In the genomic region with DNA sequence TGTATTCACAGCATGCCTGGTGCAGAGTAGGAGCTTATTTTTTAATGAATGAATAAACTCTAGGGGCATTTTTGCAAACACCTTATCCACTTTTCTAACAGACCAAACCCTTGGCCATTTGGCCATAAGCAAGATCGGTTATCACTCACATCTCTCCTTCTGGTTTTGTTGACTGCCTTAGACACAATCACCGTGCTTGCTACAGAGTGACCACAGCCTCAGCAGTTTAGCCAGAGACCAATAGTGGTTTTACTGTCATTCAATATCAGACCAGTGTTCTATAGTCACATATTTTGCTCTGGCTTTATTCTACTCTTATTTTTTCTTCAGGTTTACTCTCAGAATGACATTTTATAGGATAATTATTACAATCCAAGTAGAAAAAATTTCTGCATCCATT, we compare ENCODE assay signal across 24 cellular contexts. TPM values are rescaled to one million over a fixed set of nuclear protein-coding genes. Genes with fewer than 3 reads are reported as not detected.
A peak's percentile ranks its signal among the peaks of the same experiment; 100 is the strongest.
DNase-seq lines count a peak whose midpoint lies in the region; ATAC-seq lines count a peak whose summit lies in the region.
"Had no signal": no experiment of that assay in that cellular context is flagged by ENCODE, and none has a peak within 500 bp of the region (broad histone marks: within the 10 kb centered on the region; RNA-seq: fewer than 3 reads in every experiment).

No MANE protein-coding gene starts in this region.

- peak overlapping the region; percentile 6 for H3K4me3 ChIP-seq in CD4-positive, CD25-positive, alpha-beta regulatory T cell (ENCODE audit: low read depth, low read length)
- H3K4me3 ChIP-seq: SJSA1 had no signal

- H3K4me1 Mint-ChIP-seq in activated CD8-positive, alpha-beta memory T cell treated with anti-CD3 and anti-CD28 coated beads, Interleukin-2, amount 10 ng/mL, durations not matched to agents 7 days and 5 days = peaks cover 36% of the 10 kb centered on the region
- peaks cover 6 to 21% (median 13%) of the 10 kb centered on the region in 4 donors for H3K4me1 Mint-ChIP-seq in CD4-positive, CD25-positive, alpha-beta regulatory T cell
- peaks cover 18 to 22% of the 10 kb centered on the region in 2 donors for H3K4me1 Mint-ChIP-seq in effector memory CD8-positive, alpha-beta T cell (ENCODE audit: low read depth in 2 of 2)

- H3K27ac Mint-ChIP-seq in activated CD8-positive, alpha-beta memory T cell treated with anti-CD3 and anti-CD28 coated beads, Interleukin-2, amount 10 ng/mL, durations not matched to agents 7 days and 5 days = peak overlapping the region; percentile 14
- no peak overlapping the region for H3K27ac Mint-ChIP-seq in CD4-positive, CD25-positive, alpha-beta regulatory T cell
- H3K27ac Mint-ChIP-seq in effector memory CD8-positive, alpha-beta T cell = peak overlapping the region; percentile 31 to 90

- peak; percentile 27 for ATAC-seq in activated CD8-positive, alpha-beta memory T cell treated with anti-CD3 and anti-CD28 coated beads, Interleukin-2, amount 10 ng/mL, durations not matched to agents 7 days and 5 days
- no peak for ATAC-seq in CD4-positive, CD25-positive, alpha-beta regulatory T cell (ENCODE audit: low read depth in 2 of 2)
- ATAC-seq in effector memory CD8-positive, alpha-beta T cell (replicated peaks) = no peak
- ATAC-seq in Right ventricle myocardium inferior = no peak

- H3K9me3 ChIP-seq in CD4-positive, CD25-positive, alpha-beta regulatory T cell (ENCODE audit: control insufficient read depth in 2 of 2, low read length in 2 of 2) = no peaks in the 10 kb centered on the region
- H3K9me3 ChIP-seq: SJSA1 had no signal

- H3K27me3 ChIP-seq in CD4-positive, CD25-positive, alpha-beta regulatory T cell (ENCODE audit: control insufficient read depth, insufficient read depth, low read length) = no peaks in the 10 kb centered on the region
- H3K27me3 ChIP-seq: SJSA1 had no signal

- H3K27ac ChIP-seq in CD4-positive, CD25-positive, alpha-beta regulatory T cell (ENCODE audit: insufficient read depth, low read length, poor library complexity, severe bottlenecking) = no peak overlapping the region
- H3K27ac ChIP-seq: SJSA1 had no signal

- peaks cover 4% of the 10 kb centered on the region for H3K4me1 ChIP-seq in CD4-positive, CD25-positive, alpha-beta regulatory T cell (ENCODE audit: control insufficient read depth, insufficient read depth, low read length, poor library complexity, severe bottlenecking)
- H3K4me1 ChIP-seq: SJSA1 had no signal

- peaks cover 4% of the 10 kb centered on the region for H3K9me3 Mint-ChIP-seq in activated CD8-positive, alpha-beta memory T cell treated with anti-CD3 and anti-CD28 coated beads, Interleukin-2, amount 10 ng/mL, durations not matched to agents 7 days and 5 days (ENCODE audit: low read depth)
- H3K9me3 Mint-ChIP-seq in CD4-positive, CD25-positive, alpha-beta regulatory T cell = peaks cover 0 to 7% (median 4%) of the 10 kb centered on the region in 7 donors
- H3K9me3 Mint-ChIP-seq in effector memory CD8-positive, alpha-beta T cell = no peaks in the 10 kb centered on the region

- intact Hi-C loops in cardiac septum (cut with DNase I) = no loop called here
- intact Hi-C loops in Right ventricle myocardium inferior (cut with DNase I) = no loop called here

- H3K4me3 Mint-ChIP-seq in activated CD8-positive, alpha-beta memory T cell treated with anti-CD3 and anti-CD28 coated beads, Interleukin-2, amount 10 ng/mL, durations not matched to agents 7 days and 5 days = peak overlapping the region; percentile 68
- H3K4me3 Mint-ChIP-seq in CD4-positive, CD25-positive, alpha-beta regulatory T cell = peak overlapping the region in 1 of 4 donors; percentile 0
- peak overlapping the region; percentile 70 to 74 for H3K4me3 Mint-ChIP-seq in effector memory CD8-positive, alpha-beta T cell

- no peaks in the 10 kb centered on the region for H3K27me3 Mint-ChIP-seq in activated CD8-positive, alpha-beta memory T cell treated with anti-CD3 and anti-CD28 coated beads, Interleukin-2, amount 10 ng/mL, durations not matched to agents 7 days and 5 days
- H3K27me3 Mint-ChIP-seq in CD4-positive, CD25-positive, alpha-beta regulatory T cell = no peaks in the 10 kb centered on the region
- H3K27me3 Mint-ChIP-seq in effector memory CD8-positive, alpha-beta T cell = no peaks in the 10 kb centered on the region

- no peaks in the 10 kb centered on the region for H3K36me3 ChIP-seq in CD4-positive, CD25-positive, alpha-beta regulatory T cell (ENCODE audit: control insufficient read depth, insufficient read depth, low read length)
- H3K36me3 ChIP-seq: SJSA1 had no signal

- H3K36me3 Mint-ChIP-seq in activated CD8-positive, alpha-beta memory T cell treated with anti-CD3 and anti-CD28 coated beads, Interleukin-2, amount 10 ng/mL, durations not matched to agents 7 days and 5 days = peaks cover 37% of the 10 kb centered on the region
- H3K36me3 Mint-ChIP-seq in CD4-positive, CD25-positive, alpha-beta regulatory T cell = no peaks in the 10 kb centered on the region
- peaks cover 28% of the 10 kb centered on the region for H3K36me3 Mint-ChIP-seq in effector memory CD8-positive, alpha-beta T cell (ENCODE audit: insufficient read depth)

- no peak for DNase-seq in activated CD8-positive, alpha-beta memory T cell treated with anti-CD3 and anti-CD28 coated beads, Interleukin-2, amount 10 ng/mL, durations not matched to agents 7 days and 5 days
- no peak for DNase-seq in activated CD8-positive, alpha-beta memory T cell treated with anti-CD3 and anti-CD28 coated beads, Interleukin-2, amount 50 U/mL, for 48 hours
- DNase-seq in CD4-positive, CD25-positive, alpha-beta regulatory T cell = no peak
- DNase-seq in OCI-M1 (lab: John Stamatoyannopoulos, UW) (peak; percentile 64), cardiac septum (ENCODE audit: low spot score) (no peak), NCI-H2196 (lab: John Stamatoyannopoulos, UW; ENCODE audit: unreplicated experiment) (no peak), Right ventricle myocardium inferior (ENCODE audit: missing footprints) (no peak)
- DNase-seq in effector memory CD8-positive, alpha-beta T cell = no peak
- DNase-seq: AML-193, C1 segment of cervical spinal cord, COR-L47, DND-41, Karpas-422, MV-4-11, NCI-H1105 treated with DMSO at 0.1 percent for 48 hours, NCI-H2081, NCI-H2171, NCI-H524 treated with DMSO at 0.1 percent for 48 hours, NCI-H82 had no signal

- CTCF ChIA-PET in activated CD8-positive, alpha-beta memory T cell treated with anti-CD3 and anti-CD28 coated beads, Interleukin-2, amount 10 ng/mL, durations not matched to agents 7 days and 5 days (lab: Charles Lee) = no interaction called here

RNA-seq across cellular contexts. Expression of a gene that starts 2.2 kb away (rescaled TPM):
- 10 to 100 TPM; 13.0 to 30.2 TPM for total RNA-seq in activated CD8-positive, alpha-beta memory T cell treated with anti-CD3 and anti-CD28 coated beads, Interleukin-2, amount 10 ng/mL, durations not matched to agents 7 days and 5 days
- 17.6 TPM for total RNA-seq in CD4-positive, CD25-positive, alpha-beta regulatory T cell
- 10 to 100 TPM; 14.4 to 30.5 (median 24.3) TPM for polyA plus RNA-seq in CD4-positive, CD25-positive, alpha-beta regulatory T cell
- total RNA-seq in cardiac septum (0.38 TPM), Right ventricle myocardium inferior (0.38 TPM)
- total RNA-seq: A172, M059J, OCI-LY7, SJSA1 had no signal
- polyA plus RNA-seq: AG04450 had no signal

Comparison
In these comparisons a context has a peak if more than half of its experiments do, and no peak if none do; other contexts are left out.
1. H3K27ac Mint-ChIP-seq: peak in activated CD8-positive, alpha-beta memory T cell treated with anti-CD3 and anti-CD28 coated beads, Interleukin-2, amount 10 ng/mL, durations not matched to agents 7 days and 5 days (single experiment) and effector memory CD8-positive, alpha-beta T cell (2 of 2); none in CD4-positive, CD25-positive, alpha-beta regulatory T cell (0 of 3).
2. RNA of a gene that starts 2.2 kb away (total RNA-seq): 13.0 to 30.2 TPM in activated CD8-positive, alpha-beta memory T cell treated with anti-CD3 and anti-CD28 coated beads, Interleukin-2, amount 10 ng/mL, durations not matched to agents 7 days and 5 days and 17.6 TPM in CD4-positive, CD25-positive, alpha-beta regulatory T cell (single experiment); 0.38 TPM in Right ventricle myocardium inferior (single experiment) and 0.38 TPM in cardiac septum (single experiment); every median in the first group is over 10 times any median in the second.